In genomic region chr3:81735334-81735733, GRCh38 we compare ENCODE assay signal across 27 cellular contexts. TPM values are rescaled to one million over a fixed set of nuclear protein-coding genes. Genes with fewer than 3 reads are reported as not detected.
DNase-seq lines count a peak whose midpoint lies in the region; FAIRE-seq and TF ChIP-seq lines count a peak whose summit lies in the region.
"Had no signal": no experiment of that assay in that cellular context is flagged by ENCODE, and none has a peak within 500 bp of the region (broad histone marks: within the 10 kb centered on the region; RNA-seq: fewer than 3 reads in every experiment).

No MANE protein-coding gene starts in this region.

- TF ChIP-seq CTCF in mammary epithelial cell (conservative IDR thresholded peaks at IDR 0.05 in 1 of 2, IDR thresholded peaks at IDR 0.05 in 1 of 2; ENCODE audit: extremely low read depth in 1 of 2, insufficient read depth in 1 of 2, low read depth in 1 of 2, low read length in 2 of 2) (no peak), breast epithelium (IDR thresholded peaks at IDR 0.05) (no peak), keratinocyte (optimal IDR thresholded peaks at IDR 0.05 in 1 of 3, IDR thresholded peaks at IDR 0.05 in 1 of 3, conservative IDR thresholded peaks at IDR 0.05 in 1 of 3; ENCODE audit: extremely low read depth in 1 of 3, insufficient read depth in 2 of 3, low read length in 3 of 3) (no peak), spleen (IDR thresholded peaks at IDR 0.05 in 8 of 11, conservative IDR thresholded peaks at IDR 0.05 in 3 of 11) (no peak)

- no peak overlapping the region for H2AFZ ChIP-seq in mammary epithelial cell (ENCODE audit: low read depth, low read length)
- H2AFZ ChIP-seq in keratinocyte (ENCODE audit: control insufficient read depth, low read length) = no peak overlapping the region

- FAIRE-seq in keratinocyte (lab: Jason Lieb, UNC) = peak; percentile 13
- FAIRE-seq: GM12892, HepG2 had no signal

- H3K4me2 ChIP-seq in mammary epithelial cell (ENCODE audit: insufficient read depth, low read depth, low read length) (no peak overlapping the region), keratinocyte (ENCODE audit: control insufficient read depth, extremely low read depth, insufficient read depth, low read depth, low read length) (peak overlapping the region; percentile 24)
- H3K4me2 ChIP-seq: BLaER1, SK-N-SH had no signal

- no TSS peak for BruUV-seq in mammary epithelial cell (replicated peaks; lab: Mats Ljungman, UMichigan)

- H3K4me1 Mint-ChIP-seq in activated naive CD4-positive, alpha-beta T cell treated with anti-CD3 and anti-CD28 coated beads, Interleukin-2, amount 10 ng/mL, durations not matched to agents 7 days and 5 days = no peaks in the 10 kb centered on the region

- H4K20me1 ChIP-seq in mammary epithelial cell (ENCODE audit: insufficient read depth, low read length) (no peaks in the 10 kb centered on the region), keratinocyte (ENCODE audit: control insufficient read depth, extremely low read depth, insufficient read depth, low read length) (no peaks in the 10 kb centered on the region)

- in situ Hi-C loops in mammary epithelial cell (cut with MboI; ENCODE audit: low sequenced_read_pairs in 2 of 2) = no loop called here

- WGBS in mammary epithelial cell (ENCODE audit: low coverage, missing lambda C conversion rate) = 97% methylated on average over 5 of the region's 5 CpGs
- WGBS in spleen, 5 donors = 82 to 100% (median 93%) methylated on average over 1 to 5 of the region's 5 CpGs

- H3K9me1 ChIP-seq in keratinocyte (ENCODE audit: control insufficient read depth, extremely low read depth, insufficient read depth, low read length) = no peaks in the 10 kb centered on the region

- no peaks in the 10 kb centered on the region for H3K36me3 ChIP-seq in mammary epithelial cell (ENCODE audit: insufficient read depth, low read length)
- H3K36me3 ChIP-seq in breast epithelium = no peaks in the 10 kb centered on the region
- peaks cover 0 to 3% of the 10 kb centered on the region in 2 experiments for H3K36me3 ChIP-seq in keratinocyte (ENCODE audit: control insufficient read depth in 2 of 2, extremely low read depth in 1 of 2, insufficient read depth in 2 of 2, low read length in 2 of 2)
- H3K36me3 ChIP-seq in spleen = no peaks in the 10 kb centered on the region

- dilution Hi-C loops in mammary epithelial cell (cut with HindIII; ENCODE audit: low sequenced_read_pairs) (no loop called here), keratinocyte (cut with MboI; ENCODE audit: extremely low pct_ligation_motif_present, low sequenced_read_pairs) (no loop called here)

- no peak overlapping the region for H3K27ac Mint-ChIP-seq in activated naive CD4-positive, alpha-beta T cell treated with anti-CD3 and anti-CD28 coated beads, Interleukin-2, amount 10 ng/mL, durations not matched to agents 7 days and 5 days
- H3K27ac Mint-ChIP-seq: CD4-positive, CD25-positive, alpha-beta regulatory T cell had no signal

- CTCF ChIA-PET in mammary epithelial cell (lab: Charles Lee; ENCODE audit: low non-redundant PET) = interaction anchor here (0.5 kb wide), 1 partner anchor 25 kb away, joined by 4 read pairs; no protein-coding TSS in a partner anchor
- CTCF ChIA-PET in activated naive CD4-positive, alpha-beta T cell treated with anti-CD3 and anti-CD28 coated beads, Interleukin-2, amount 10 ng/mL, durations not matched to agents 7 days and 5 days (lab: Charles Lee) = no interaction called here

- no peak overlapping the region for H3K4me3 Mint-ChIP-seq in activated naive CD4-positive, alpha-beta T cell treated with anti-CD3 and anti-CD28 coated beads, Interleukin-2, amount 10 ng/mL, durations not matched to agents 7 days and 5 days
- H3K4me3 Mint-ChIP-seq: CD4-positive, CD25-positive, alpha-beta regulatory T cell had no signal

- H3K9ac ChIP-seq in mammary epithelial cell (ENCODE audit: insufficient read depth, low read length) (no peak overlapping the region), keratinocyte (ENCODE audit: control insufficient read depth, extremely low read depth, insufficient read depth, low read length) (no peak overlapping the region)
- H3K9ac ChIP-seq: BLaER1, SK-N-SH had no signal

- H3K27ac ChIP-seq in mammary epithelial cell (ENCODE audit: insufficient read depth, low read depth, low read length) = peak overlapping the region; percentile 23
- no peak overlapping the region for H3K27ac ChIP-seq in breast epithelium
- H3K27ac ChIP-seq in keratinocyte (ENCODE audit: control insufficient read depth, insufficient read depth, low read length) = peak overlapping the region; percentile 48
- no peak overlapping the region for H3K27ac ChIP-seq in spleen
- no peak overlapping the region for H3K27ac ChIP-seq in caudate nucleus (ENCODE audit: low read depth, low read length)
- H3K27ac ChIP-seq: 22Rv1, BLaER1, RWPE1 had no signal

- peaks cover 3% of the 10 kb centered on the region for H3K36me3 Mint-ChIP-seq in activated naive CD4-positive, alpha-beta T cell treated with anti-CD3 and anti-CD28 coated beads, Interleukin-2, amount 10 ng/mL, durations not matched to agents 7 days and 5 days

- H3K4me1 ChIP-seq in mammary epithelial cell (ENCODE audit: insufficient read depth, low read length) (peaks cover 24% of the 10 kb centered on the region), breast epithelium (no peaks in the 10 kb centered on the region), keratinocyte (ENCODE audit: control insufficient read depth, extremely low read depth, insufficient read depth, low read length) (peaks cover 23% of the 10 kb centered on the region), spleen (no peaks in the 10 kb centered on the region)
- H3K4me1 ChIP-seq: BLaER1 had no signal

- H3K9me3 ChIP-seq in mammary epithelial cell (replicated peaks; ENCODE audit: insufficient read depth, low read length) (no peaks in the 10 kb centered on the region), breast epithelium (no peaks in the 10 kb centered on the region), keratinocyte (ENCODE audit: control insufficient read depth, low read depth, low read length) (no peaks in the 10 kb centered on the region), spleen (no peaks in the 10 kb centered on the region)
- H3K9me3 ChIP-seq: SK-N-SH had no signal

- H3K4me3 ChIP-seq in mammary epithelial cell (replicated peaks in 1 of 3; ENCODE audit: insufficient read depth in 1 of 3, low read depth in 2 of 3, low read length in 3 of 3) (no peak overlapping the region), breast epithelium (no peak overlapping the region), keratinocyte (ENCODE audit: control insufficient read depth in 2 of 3, extremely low read depth in 1 of 3, insufficient read depth in 2 of 3, low read depth in 1 of 3, low read length in 3 of 3) (no peak overlapping the region), spleen (no peak overlapping the region)
- H3K4me3 ChIP-seq: BLaER1, K562 had no signal

- H3K27me3 Mint-ChIP-seq in activated naive CD4-positive, alpha-beta T cell treated with anti-CD3 and anti-CD28 coated beads, Interleukin-2, amount 10 ng/mL, durations not matched to agents 7 days and 5 days = no peaks in the 10 kb centered on the region
- H3K27me3 Mint-ChIP-seq: CD4-positive, CD25-positive, alpha-beta regulatory T cell had no signal

- no peaks in the 10 kb centered on the region for H3K27me3 ChIP-seq in mammary epithelial cell (ENCODE audit: insufficient read depth, low read length)
- no peaks in the 10 kb centered on the region for H3K27me3 ChIP-seq in breast epithelium
- H3K27me3 ChIP-seq in keratinocyte (ENCODE audit: control insufficient read depth, extremely low read depth, insufficient read depth, low read length) = no peaks in the 10 kb centered on the region
- H3K27me3 ChIP-seq in spleen (replicated peaks in 1 of 7) = no peaks in the 10 kb centered on the region
- H3K27me3 ChIP-seq: BLaER1 had no signal

- DNase-seq in mammary epithelial cell = no peak
- no peak for DNase-seq in breast epithelium (ENCODE audit: low spot score in 2 of 2)
- peak; percentile 80 for DNase-seq in dermis blood vessel endothelial cell
- DNase-seq in keratinocyte (ENCODE audit: low read depth, low spot score) = no peak
- DNase-seq in spleen = peak; percentile 50
- DNase-seq in caudate nucleus (lab: John Stamatoyannopoulos, UW) = no peak
- DNase-seq in activated naive CD4-positive, alpha-beta T cell treated with anti-CD3 and anti-CD28 coated beads, Interleukin-2, amount 10 ng/mL, durations not matched to agents 7 days and 5 days = no peak
- DNase-seq in AG08396 (ENCODE audit: low spot score) = no peak
- DNase-seq: ACHN; CD4-positive, CD25-positive, alpha-beta regulatory T cell; DMS153; DND-41; H7; NCI-H1694; NCI-H2029 treated with DMSO at 0.1 percent for 48 hours; NCI-H446 treated with DMSO at 0.1 percent for 48 hours; NCI-H526; NCI-H82; NK-92 treated with Interleukin-12 subunit alpha and Interleukin-12 subunit beta, amount 100 ng/mL, for 24 hours; SIG-M5; SK-N-SH had no signal

- TF ChIP-seq POLR2A in breast epithelium (IDR thresholded peaks at IDR 0.05) (no peak), spleen (IDR thresholded peaks at IDR 0.05) (no peak)

- no peaks in the 10 kb centered on the region for H3K9me3 Mint-ChIP-seq in activated naive CD4-positive, alpha-beta T cell treated with anti-CD3 and anti-CD28 coated beads, Interleukin-2, amount 10 ng/mL, durations not matched to agents 7 days and 5 days
- H3K9me3 Mint-ChIP-seq: CD4-positive, CD25-positive, alpha-beta regulatory T cell had no signal

- intact Hi-C loops in mammary epithelial cell (cut with micrococcal nuclease) (loop anchor here (2.0 kb wide), 1 partner anchor 25 kb away; the partner anchor contains the start of gene GBE1), breast epithelium (cut with DNase I; ENCODE audit: low total_unique reads) (no loop called here), spleen (cut with DNase I; ENCODE audit: low total_unique reads) (no loop called here)

- peaks cover 52% of the 10 kb centered on the region for H3K79me2 ChIP-seq in mammary epithelial cell (ENCODE audit: insufficient read depth, low read length)
- no peaks in the 10 kb centered on the region for H3K79me2 ChIP-seq in keratinocyte (ENCODE audit: control insufficient read depth, insufficient read depth, low read length)

RNA-seq across cellular contexts. Expression of gene GBE1, which starts 26.1 kb away (rescaled TPM):
- total RNA-seq in mammary epithelial cell (10 to 100 TPM; 39.0 to 80.9 TPM), breast epithelium (100 to 1,000 TPM in 1 of 3 donors, 10 to 100 TPM in 2; 34.4 to 148 (median 49.8) TPM), dermis blood vessel endothelial cell (70.5 and 124 TPM in 2 replicates), spleen (10 to 100 TPM; 14.3 to 34.3 (median 22.9) TPM)
- polyA plus RNA-seq in mammary epithelial cell (31.0 TPM), keratinocyte (19.4 to 30.2 TPM (median 20.5 TPM) in 3 replicates), spleen (1 to 10 TPM; 5.0 to 8.8 (median 6.0) TPM)
- polyA minus RNA-seq in mammary epithelial cell (33.5 TPM), keratinocyte (8.4 to 44.1 TPM (median 23.9 TPM) in 3 replicates)
- 25.1 TPM for polyA plus RNA-seq in keratinocyte (2011; ENCODE audit: low read depth)
- polyA plus RNA-seq in keratinocyte (2011; cell fraction: cytosol; rRNA removed) = 16.7 and 33.5 TPM in 2 replicates
- 18.6 and 27.7 TPM in 2 replicates for polyA plus RNA-seq in keratinocyte (2011; cell fraction: nucleus; rRNA removed)
- polyA plus RNA-seq in keratinocyte (2012; ENCODE audit: low replicate concordance) = 21.4 and 35.7 TPM in 2 replicates
- 15.7 TPM for polyA minus RNA-seq in keratinocyte (2011; cell fraction: cytosol; rRNA and poly(A)+ RNA removed)
- 30.5 and 44.7 TPM in 2 replicates for polyA minus RNA-seq in keratinocyte (2011; cell fraction: nucleus; rRNA and poly(A)+ RNA removed)

Comparison
In these comparisons a context has a peak if more than half of its experiments do, and no peak if none do; other contexts are left out.
1. H3K27ac ChIP-seq: peak in mammary epithelial cell (single experiment) and keratinocyte (single experiment); none in breast epithelium (0 of 2), spleen (0 of 8) and caudate nucleus (single experiment).
2. DNase-seq: peak in dermis blood vessel endothelial cell (single experiment) and spleen (single experiment); none in mammary epithelial cell (single experiment), breast epithelium (0 of 2), keratinocyte (single experiment), caudate nucleus (0 of 61), activated naive CD4-positive, alpha-beta T cell treated with anti-CD3 and anti-CD28 coated beads, Interleukin-2, amount 10 ng/mL, durations not matched to agents 7 days and 5 days (single experiment) and AG08396 (single experiment).